1 cellular context compared by ENCODE assay signal in the genomic region with DNA sequence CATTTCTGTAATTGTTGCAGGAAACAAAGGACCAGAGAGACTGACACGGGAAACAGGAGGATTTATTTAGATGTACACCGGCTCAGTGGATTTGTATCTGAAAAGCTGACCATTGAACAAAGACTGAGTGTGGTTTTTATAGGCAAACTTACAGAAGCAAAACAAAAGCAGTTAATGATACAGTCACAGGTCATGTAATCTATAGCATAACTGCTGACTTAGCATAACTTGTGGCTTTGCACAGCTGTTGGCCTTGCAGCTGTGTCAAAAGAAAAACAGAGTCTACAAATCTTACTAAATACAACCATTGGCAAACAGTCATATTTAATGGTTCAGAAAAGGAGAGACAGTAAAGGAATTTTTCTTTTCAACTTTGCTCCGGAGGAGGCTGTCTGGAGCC.
TF ChIP-seq lines count a peak whose summit lies in the region.

No MANE protein-coding gene starts in this region.

TF ChIP-seq in SK-N-SH, 30 proteins besides CTCF, POLR2A, EP300 and RAD21 (continued from another document):
- TF ChIP-seq, protein P1, sequence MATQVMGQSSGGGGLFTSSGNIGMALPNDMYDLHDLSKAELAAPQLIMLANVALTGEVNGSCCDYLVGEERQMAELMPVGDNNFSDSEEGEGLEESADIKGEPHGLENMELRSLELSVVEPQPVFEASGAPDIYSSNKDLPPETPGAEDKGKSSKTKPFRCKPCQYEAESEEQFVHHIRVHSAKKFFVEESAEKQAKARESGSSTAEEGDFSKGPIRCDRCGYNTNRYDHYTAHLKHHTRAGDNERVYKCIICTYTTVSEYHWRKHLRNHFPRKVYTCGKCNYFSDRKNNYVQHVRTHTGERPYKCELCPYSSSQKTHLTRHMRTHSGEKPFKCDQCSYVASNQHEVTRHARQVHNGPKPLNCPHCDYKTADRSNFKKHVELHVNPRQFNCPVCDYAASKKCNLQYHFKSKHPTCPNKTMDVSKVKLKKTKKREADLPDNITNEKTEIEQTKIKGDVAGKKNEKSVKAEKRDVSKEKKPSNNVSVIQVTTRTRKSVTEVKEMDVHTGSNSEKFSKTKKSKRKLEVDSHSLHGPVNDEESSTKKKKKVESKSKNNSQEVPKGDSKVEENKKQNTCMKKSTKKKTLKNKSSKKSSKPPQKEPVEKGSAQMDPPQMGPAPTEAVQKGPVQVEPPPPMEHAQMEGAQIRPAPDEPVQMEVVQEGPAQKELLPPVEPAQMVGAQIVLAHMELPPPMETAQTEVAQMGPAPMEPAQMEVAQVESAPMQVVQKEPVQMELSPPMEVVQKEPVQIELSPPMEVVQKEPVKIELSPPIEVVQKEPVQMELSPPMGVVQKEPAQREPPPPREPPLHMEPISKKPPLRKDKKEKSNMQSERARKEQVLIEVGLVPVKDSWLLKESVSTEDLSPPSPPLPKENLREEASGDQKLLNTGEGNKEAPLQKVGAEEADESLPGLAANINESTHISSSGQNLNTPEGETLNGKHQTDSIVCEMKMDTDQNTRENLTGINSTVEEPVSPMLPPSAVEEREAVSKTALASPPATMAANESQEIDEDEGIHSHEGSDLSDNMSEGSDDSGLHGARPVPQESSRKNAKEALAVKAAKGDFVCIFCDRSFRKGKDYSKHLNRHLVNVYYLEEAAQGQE (IDR thresholded peaks at IDR 0.05; ENCODE audit: low read depth, low read length): no peak
- TF ChIP-seq FOXJ3 (CRISPR knock-in tag; IDR thresholded peaks at IDR 0.05): no peak
